ENCODE assay signal across 32 cellular contexts in genomic region chr12:41089438-41089837, GRCh38.
"Had no signal": no experiment of that assay in that cellular context is flagged by ENCODE, and none has a peak within 500 bp of the region (broad histone marks: within the 10 kb centered on the region; RNA-seq: fewer than 3 reads in every experiment).

No MANE protein-coding gene starts in this region.

- H3K36me3 ChIP-seq: MG63 had no signal

- H3K4me3 ChIP-seq: MG63 had no signal

- H3K9me3 ChIP-seq: MG63 had no signal

- H3K27me3 ChIP-seq: MG63 had no signal

- DNase-seq: Karpas-422, Kasumi-1, MG63, MM.1S, MV-4-11, NCI-H1048, NCI-H1092, NCI-H1092 treated with DMSO at 0.1 percent for 48 hours, NCI-H1105, NCI-H1105 treated with DMSO at 0.1 percent for 48 hours, NCI-H1417, NCI-H1417 treated with DMSO at 0.1 percent for 48 hours, NCI-H1436, NCI-H1436 treated with DMSO at 0.1 percent for 48 hours, NCI-H146, NCI-H1694, NCI-H1694 treated with DMSO at 0.1 percent for 48 hours, NCI-H187, NCI-H187 treated with DMSO at 0.1 percent for 48 hours, NCI-H1930, NCI-H2029, NCI-H2029 treated with DMSO at 0.1 percent for 48 hours, NCI-H2081, NCI-H2081 treated with DMSO at 0.1 percent for 48 hours, NCI-H2107, NCI-H2171, NCI-H2171 treated with DMSO at 0.1 percent for 48 hours, NCI-H2227 treated with DMSO at 0.1 percent for 48 hours, NCI-H226, NCI-H345, NCI-H510A, NCI-H510A treated with DMSO at 0.1 percent for 48 hours had no signal
